In genomic region chr16:53453930-53454329, GRCh38 we compare ENCODE assay signal across 8 cellular contexts. TPM values are rescaled to one million over a fixed set of nuclear protein-coding genes. Genes with fewer than 3 reads are reported as not detected.
DNase-seq lines count a peak whose midpoint lies in the region; ATAC-seq and TF ChIP-seq lines count a peak whose summit lies in the region.
"Not testable (repeated sequence)": the region's sequence is repeated elsewhere in the genome, so short reads cannot be mapped to it uniquely, and the experiment has no call there.

No MANE protein-coding gene starts in this region.

- H3K27ac Mint-ChIP-seq in CD4-positive, alpha-beta T cell: peak overlapping the region; percentile 94
- peak overlapping the region; percentile 95 for H3K27ac Mint-ChIP-seq in T-helper 17 cell
- peak overlapping the region; percentile 93 for H3K27ac Mint-ChIP-seq in activated CD4-positive, alpha-beta memory T cell treated with anti-CD3 and anti-CD28 coated beads, Interleukin-2, amount 10 ng/mL, durations not matched to agents 7 days and 5 days
- H3K27ac Mint-ChIP-seq in activated naive CD4-positive, alpha-beta T cell treated with anti-CD3 and anti-CD28 coated beads for 36 hours: peak overlapping the region; percentile 83
- H3K27ac Mint-ChIP-seq in activated naive CD8-positive, alpha-beta T cell treated with anti-CD3 and anti-CD28 coated beads, Interleukin-2, amount 50 U/mL, for 24 hours: peak overlapping the region; percentile 82
- H3K27ac Mint-ChIP-seq in naive thymus-derived CD4-positive, alpha-beta T cell: peak overlapping the region in 8 of 9 donors; percentile 82 to 96 (median 94)
- H3K27ac Mint-ChIP-seq in stimulated activated effector memory CD8-positive, alpha-beta T cell treated with anti-CD3 and anti-CD28 coated beads, Interleukin-12 subunit alpha, Interleukin-12 subunit beta, amount 100 ng/mL, for 72 hours: peak overlapping the region; percentile 63

- peaks cover 59 to 79% of the 10 kb centered on the region in 2 donors for H3K4me1 ChIP-seq in naive thymus-derived CD4-positive, alpha-beta T cell (ENCODE audit: control insufficient read depth in 2 of 2, insufficient read depth in 2 of 2, low read length in 2 of 2)

- H3K36me3 Mint-ChIP-seq in CD4-positive, alpha-beta T cell (ENCODE audit: low read depth): peaks cover 90% of the 10 kb centered on the region
- peaks cover 19% of the 10 kb centered on the region for H3K36me3 Mint-ChIP-seq in T-helper 17 cell (ENCODE audit: low read depth)
- H3K36me3 Mint-ChIP-seq in activated CD4-positive, alpha-beta memory T cell treated with anti-CD3 and anti-CD28 coated beads, Interleukin-2, amount 10 ng/mL, durations not matched to agents 7 days and 5 days (ENCODE audit: low read depth): peaks cover 85% of the 10 kb centered on the region
- peaks cover 21% of the 10 kb centered on the region for H3K36me3 Mint-ChIP-seq in activated T-cell treated with anti-CD3 and anti-CD28 coated beads, Interleukin-2, amount 50 U/mL, for 4 hours (ENCODE audit: insufficient read depth)
- peaks cover 39% of the 10 kb centered on the region for H3K36me3 Mint-ChIP-seq in activated naive CD4-positive, alpha-beta T cell treated with anti-CD3 and anti-CD28 coated beads for 36 hours (ENCODE audit: low read depth)
- H3K36me3 Mint-ChIP-seq in activated naive CD8-positive, alpha-beta T cell treated with anti-CD3 and anti-CD28 coated beads, Interleukin-2, amount 50 U/mL, for 24 hours (ENCODE audit: low read depth): peaks cover 45% of the 10 kb centered on the region
- peaks cover 0 to 61% (median 41%) of the 10 kb centered on the region in 5 donors for H3K36me3 Mint-ChIP-seq in naive thymus-derived CD4-positive, alpha-beta T cell
- peaks cover 73% of the 10 kb centered on the region for H3K36me3 Mint-ChIP-seq in stimulated activated effector memory CD8-positive, alpha-beta T cell treated with anti-CD3 and anti-CD28 coated beads, Interleukin-12 subunit alpha, Interleukin-12 subunit beta, amount 100 ng/mL, for 72 hours

- H3K36me3 ChIP-seq in naive thymus-derived CD4-positive, alpha-beta T cell (ENCODE audit: control insufficient read depth in 2 of 3, insufficient read depth in 3 of 3, low read length in 3 of 3): peaks cover 3 to 14% (median 5%) of the 10 kb centered on the region in 3 experiments

- not testable (repeated sequence) for H3K27me3 ChIP-seq in CD4-positive, alpha-beta T cell (ENCODE audit: control insufficient read depth, insufficient read depth, low read length); naive thymus-derived CD4-positive, alpha-beta T cell (ENCODE audit: control insufficient read depth in 2 of 2, insufficient read depth in 2 of 2, low read length in 2 of 2)

- not testable (repeated sequence) for H3K27ac ChIP-seq in CD4-positive, alpha-beta T cell (ENCODE audit: low read depth, low read length)
- H3K27ac ChIP-seq in naive thymus-derived CD4-positive, alpha-beta T cell (ENCODE audit: low read depth, low read length): peak overlapping the region; percentile 65

- POLR2A ChIA-PET in CD4-positive, alpha-beta T cell (lab: Charles Lee): interaction anchor here (0.7 to 16.1 kb wide), 7 partner anchors 8 to 50 kb away, joined by 3 to 436 read pairs (median 4); partner anchors contain the start of genes AKTIP and RBL2
- POLR2A ChIA-PET in activated CD4-positive, alpha-beta memory T cell treated with anti-CD3 and anti-CD28 coated beads, Interleukin-2, amount 10 ng/mL, durations not matched to agents 7 days and 5 days (lab: Charles Lee): interaction anchor here (0.9 to 7.3 kb wide), 5 partner anchors 9 to 65 kb away, joined by 4 to 282 read pairs (median 21); partner anchors contain the start of genes AKTIP and RBL2
- POLR2A ChIA-PET in naive thymus-derived CD4-positive, alpha-beta T cell (lab: Charles Lee): interaction anchor here (0.7 to 18.1 kb wide), 13 partner anchors 9 to 50 kb away, joined by 3 to 517 read pairs (median 4); partner anchors contain the start of genes AKTIP and RBL2

- H3K9me3 ChIP-seq in CD4-positive, alpha-beta T cell (ENCODE audit: control insufficient read depth, low read length); T-helper 17 cell (ENCODE audit: control insufficient read depth, low read length, poor library complexity, severe bottlenecking); naive thymus-derived CD4-positive, alpha-beta T cell (ENCODE audit: control insufficient read depth in 2 of 3, low read length in 3 of 3): not testable (repeated sequence)

- H3K27me3 Mint-ChIP-seq in CD4-positive, alpha-beta T cell; T-helper 17 cell; activated CD4-positive, alpha-beta memory T cell treated with anti-CD3 and anti-CD28 coated beads, Interleukin-2, amount 10 ng/mL, durations not matched to agents 7 days and 5 days; activated T-cell treated with anti-CD3 and anti-CD28 coated beads, Interleukin-2, amount 50 U/mL, for 4 hours (ENCODE audit: low read depth); activated naive CD4-positive, alpha-beta T cell treated with anti-CD3 and anti-CD28 coated beads for 36 hours (ENCODE audit: low read depth); activated naive CD8-positive, alpha-beta T cell treated with anti-CD3 and anti-CD28 coated beads, Interleukin-2, amount 50 U/mL, for 24 hours; naive thymus-derived CD4-positive, alpha-beta T cell: not testable (repeated sequence)

- not testable (repeated sequence) for DNase-seq in CD4-positive, alpha-beta T cell; T-helper 17 cell; activated T-cell treated with anti-CD3 and anti-CD28 coated beads, Interleukin-2, amount 50 U/mL, for 4 hours; activated naive CD8-positive, alpha-beta T cell treated with anti-CD3 and anti-CD28 coated beads, Interleukin-2, amount 50 U/mL, for 24 hours; stimulated activated effector memory CD8-positive, alpha-beta T cell treated with anti-CD3 and anti-CD28 coated beads, Interleukin-12 subunit alpha, Interleukin-12 subunit beta, amount 100 ng/mL, for 72 hours (ENCODE audit: low spot score in 2 of 2)
- peak; percentile 35 for DNase-seq in activated CD4-positive, alpha-beta memory T cell treated with anti-CD3 and anti-CD28 coated beads, Interleukin-2, amount 10 ng/mL, durations not matched to agents 7 days and 5 days
- DNase-seq in activated naive CD4-positive, alpha-beta T cell treated with anti-CD3 and anti-CD28 coated beads for 36 hours: peak; percentile 41
- peak in 4 of 9 donors; percentile 26 to 35 (median 28) for DNase-seq in naive thymus-derived CD4-positive, alpha-beta T cell

- H3K4me1 Mint-ChIP-seq in CD4-positive, alpha-beta T cell (ENCODE audit: low read depth): peaks cover 93% of the 10 kb centered on the region
- peaks cover 50% of the 10 kb centered on the region for H3K4me1 Mint-ChIP-seq in T-helper 17 cell
- H3K4me1 Mint-ChIP-seq in activated CD4-positive, alpha-beta memory T cell treated with anti-CD3 and anti-CD28 coated beads, Interleukin-2, amount 10 ng/mL, durations not matched to agents 7 days and 5 days: peaks cover 77% of the 10 kb centered on the region
- peaks cover 84% of the 10 kb centered on the region for H3K4me1 Mint-ChIP-seq in activated T-cell treated with anti-CD3 and anti-CD28 coated beads, Interleukin-2, amount 50 U/mL, for 4 hours (ENCODE audit: low read depth)
- H3K4me1 Mint-ChIP-seq in activated naive CD4-positive, alpha-beta T cell treated with anti-CD3 and anti-CD28 coated beads for 36 hours (ENCODE audit: low read depth): peaks cover 78% of the 10 kb centered on the region
- peaks cover 86% of the 10 kb centered on the region for H3K4me1 Mint-ChIP-seq in activated naive CD8-positive, alpha-beta T cell treated with anti-CD3 and anti-CD28 coated beads, Interleukin-2, amount 50 U/mL, for 24 hours
- peaks cover 48 to 99% (median 81%) of the 10 kb centered on the region in 7 donors for H3K4me1 Mint-ChIP-seq in naive thymus-derived CD4-positive, alpha-beta T cell
- H3K4me1 Mint-ChIP-seq in stimulated activated effector memory CD8-positive, alpha-beta T cell treated with anti-CD3 and anti-CD28 coated beads, Interleukin-12 subunit alpha, Interleukin-12 subunit beta, amount 100 ng/mL, for 72 hours: peaks cover 60% of the 10 kb centered on the region

- not testable (repeated sequence) for ATAC-seq in CD4-positive, alpha-beta T cell (ENCODE audit: poor library complexity); T-helper 17 cell; activated naive CD8-positive, alpha-beta T cell treated with anti-CD3 and anti-CD28 coated beads, Interleukin-2, amount 50 U/mL, for 24 hours; naive thymus-derived CD4-positive, alpha-beta T cell
- ATAC-seq in activated T-cell treated with anti-CD3 and anti-CD28 coated beads, Interleukin-2, amount 50 U/mL, for 4 hours: peak in 1 of 2 donors; percentile 32
- peak; percentile 46 for ATAC-seq in stimulated activated effector memory CD8-positive, alpha-beta T cell treated with anti-CD3 and anti-CD28 coated beads, Interleukin-12 subunit alpha, Interleukin-12 subunit beta, amount 100 ng/mL, for 72 hours

- intact Hi-C loops in CD4-positive, alpha-beta T cell (cut with DNase I, micrococcal nuclease): loop anchor here (2.0 to 10.0 kb wide), 2 partner anchors 17 to 251 kb away; partner anchors contain the start of genes FTO (in 1 of the 2) and RPGRIP1L (in 1 of the 2)
- intact Hi-C loops in activated naive CD4-positive, alpha-beta T cell treated with anti-CD3 and anti-CD28 coated beads for 36 hours (cut with micrococcal nuclease): not testable (repeated sequence)
- intact Hi-C loops in naive thymus-derived CD4-positive, alpha-beta T cell (cut with micrococcal nuclease): loop anchor here in 1 of 2 donors (1.0 kb wide), 1 partner anchor 8 kb away; no protein-coding TSS in a partner anchor

- H3K9me3 Mint-ChIP-seq in CD4-positive, alpha-beta T cell; activated CD4-positive, alpha-beta memory T cell treated with anti-CD3 and anti-CD28 coated beads, Interleukin-2, amount 10 ng/mL, durations not matched to agents 7 days and 5 days; activated T-cell treated with anti-CD3 and anti-CD28 coated beads, Interleukin-2, amount 50 U/mL, for 4 hours; activated naive CD4-positive, alpha-beta T cell treated with anti-CD3 and anti-CD28 coated beads for 36 hours; activated naive CD8-positive, alpha-beta T cell treated with anti-CD3 and anti-CD28 coated beads, Interleukin-2, amount 50 U/mL, for 24 hours; naive thymus-derived CD4-positive, alpha-beta T cell; stimulated activated effector memory CD8-positive, alpha-beta T cell treated with anti-CD3 and anti-CD28 coated beads, Interleukin-12 subunit alpha, Interleukin-12 subunit beta, amount 100 ng/mL, for 72 hours: not testable (repeated sequence)

- not testable (repeated sequence) for H3K4me3 ChIP-seq in naive thymus-derived CD4-positive, alpha-beta T cell (ENCODE audit: low read length)

- TF ChIP-seq CTCF in CD4-positive, alpha-beta T cell (IDR thresholded peaks at IDR 0.05): not testable (repeated sequence)

- CTCF ChIA-PET in CD4-positive, alpha-beta T cell (lab: Charles Lee): interaction anchor here (1.0 kb wide), 1 partner anchor 12 kb away, joined by 3 read pairs; no protein-coding TSS in a partner anchor
- CTCF ChIA-PET in activated CD4-positive, alpha-beta memory T cell treated with anti-CD3 and anti-CD28 coated beads, Interleukin-2, amount 10 ng/mL, durations not matched to agents 7 days and 5 days (lab: Charles Lee): interaction anchor here (0.7 to 1.5 kb wide), 3 partner anchors 16 to 50 kb away, joined by 3 to 5 read pairs (median 3); no protein-coding TSS in a partner anchor
- CTCF ChIA-PET in activated naive CD4-positive, alpha-beta T cell treated with anti-CD3 and anti-CD28 coated beads for 36 hours (lab: Charles Lee): interaction anchor here (0.5 kb wide), 1 partner anchor 10 kb away, joined by 7 read pairs; no protein-coding TSS in a partner anchor
- CTCF ChIA-PET in naive thymus-derived CD4-positive, alpha-beta T cell (lab: Charles Lee): interaction anchor here (1.1 to 1.4 kb wide), 2 partner anchors 14 to 16 kb away, joined by 3 read pairs; no protein-coding TSS in a partner anchor

- peak overlapping the region; percentile 76 for H3K4me3 Mint-ChIP-seq in CD4-positive, alpha-beta T cell
- H3K4me3 Mint-ChIP-seq in T-helper 17 cell: peak overlapping the region; percentile 70
- peak overlapping the region; percentile 34 for H3K4me3 Mint-ChIP-seq in activated CD4-positive, alpha-beta memory T cell treated with anti-CD3 and anti-CD28 coated beads, Interleukin-2, amount 10 ng/mL, durations not matched to agents 7 days and 5 days
- peak overlapping the region; percentile 16 for H3K4me3 Mint-ChIP-seq in activated T-cell treated with anti-CD3 and anti-CD28 coated beads, Interleukin-2, amount 50 U/mL, for 4 hours
- not testable (repeated sequence) for H3K4me3 Mint-ChIP-seq in activated naive CD4-positive, alpha-beta T cell treated with anti-CD3 and anti-CD28 coated beads for 36 hours
- H3K4me3 Mint-ChIP-seq in activated naive CD8-positive, alpha-beta T cell treated with anti-CD3 and anti-CD28 coated beads, Interleukin-2, amount 50 U/mL, for 24 hours: peak overlapping the region; percentile 23
- peak overlapping the region; percentile 60 to 93 (median 70) for H3K4me3 Mint-ChIP-seq in naive thymus-derived CD4-positive, alpha-beta T cell
- peak overlapping the region; percentile 28 for H3K4me3 Mint-ChIP-seq in stimulated activated effector memory CD8-positive, alpha-beta T cell treated with anti-CD3 and anti-CD28 coated beads, Interleukin-12 subunit alpha, Interleukin-12 subunit beta, amount 100 ng/mL, for 72 hours

RNA-seq across cellular contexts. Expression of gene RBL2, which starts 19.7 kb away (rescaled TPM):
- total RNA-seq in CD4-positive, alpha-beta T cell: 100 to 1,000 TPM; 102 TPM
- 100 to 1,000 TPM; 168 to 195 TPM for total RNA-seq in T-helper 17 cell
- total RNA-seq in activated CD4-positive, alpha-beta memory T cell treated with anti-CD3 and anti-CD28 coated beads, Interleukin-2, amount 10 ng/mL, durations not matched to agents 7 days and 5 days: 100 to 1,000 TPM; 186 to 188 TPM
- total RNA-seq in activated T-cell treated with anti-CD3 and anti-CD28 coated beads, Interleukin-2, amount 50 U/mL, for 4 hours: 10 to 100 TPM; 26.6 to 31.6 (median 29.8) TPM
- total RNA-seq in activated naive CD4-positive, alpha-beta T cell treated with anti-CD3 and anti-CD28 coated beads for 36 hours: 100 to 1,000 TPM in 1 of 2 experiments, 10 to 100 TPM in 1; 99.2 to 100 TPM
- 100 to 1,000 TPM; 158 to 452 (median 206) TPM for total RNA-seq in naive thymus-derived CD4-positive, alpha-beta T cell
- 100 to 1,000 TPM; 253 to 328 TPM for polyA plus RNA-seq in naive thymus-derived CD4-positive, alpha-beta T cell

RNA-seq across cellular contexts. Expression of gene AKTIP, which starts 49.1 kb away (rescaled TPM):
- total RNA-seq in CD4-positive, alpha-beta T cell: 10 to 100 TPM; 51.2 to 53.3 TPM
- total RNA-seq in T-helper 17 cell: 10 to 100 TPM; 28.5 to 32.4 TPM
- 10 to 100 TPM; 53.3 to 57.0 TPM for total RNA-seq in activated CD4-positive, alpha-beta memory T cell treated with anti-CD3 and anti-CD28 coated beads, Interleukin-2, amount 10 ng/mL, durations not matched to agents 7 days and 5 days
- total RNA-seq in activated T-cell treated with anti-CD3 and anti-CD28 coated beads, Interleukin-2, amount 50 U/mL, for 4 hours: 10 to 100 TPM; 22.9 to 28.6 (median 24.5) TPM
- total RNA-seq in activated naive CD4-positive, alpha-beta T cell treated with anti-CD3 and anti-CD28 coated beads for 36 hours: 10 to 100 TPM; 26.1 to 27.3 TPM
- total RNA-seq in naive thymus-derived CD4-positive, alpha-beta T cell: 100 to 1,000 TPM in 2 of 5 experiments, 10 to 100 TPM in 3; 42.9 to 122 (median 66.7) TPM
- polyA plus RNA-seq in naive thymus-derived CD4-positive, alpha-beta T cell: 100 to 1,000 TPM; 102 to 130 TPM
